Comparison of ENCODE assay signal across 22 cellular contexts in the genomic region with DNA sequence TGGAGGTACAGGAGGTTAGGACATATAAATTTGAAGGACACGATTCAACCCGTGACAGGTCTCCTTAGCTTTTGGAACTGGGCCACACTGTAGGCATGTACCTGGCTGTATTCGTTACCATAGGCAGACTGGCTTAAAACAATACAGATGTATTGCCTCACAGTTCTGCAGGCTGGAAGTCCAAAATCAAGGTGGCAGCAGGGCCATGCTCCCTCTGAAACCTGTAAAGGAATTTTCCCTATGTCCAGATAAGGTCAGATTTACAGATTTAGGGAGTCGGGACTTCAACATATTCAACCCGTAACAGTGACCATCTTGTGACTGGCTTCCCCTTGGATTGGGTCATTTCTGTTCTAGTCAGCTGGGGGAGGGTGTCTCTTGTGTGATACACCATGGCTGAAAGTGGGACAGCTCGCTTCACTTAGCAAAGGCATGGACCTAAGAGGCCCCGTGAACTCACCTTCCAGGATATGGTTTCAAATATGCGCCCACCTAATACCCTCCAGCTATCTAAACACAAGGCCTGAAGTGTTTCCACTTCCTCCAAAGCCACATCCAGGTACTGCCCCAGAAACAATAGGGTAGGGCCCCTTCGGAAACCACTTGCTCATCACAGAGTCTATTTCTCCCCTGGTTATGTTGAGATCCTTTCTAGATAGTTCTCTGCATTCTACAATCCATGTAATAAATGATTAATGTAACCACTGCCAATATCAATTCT.
"Had no signal": no experiment of that assay in that cellular context is flagged by ENCODE, and none has a peak within 500 bp of the region (broad histone marks: within the 10 kb centered on the region; RNA-seq: fewer than 3 reads in every experiment).

No MANE protein-coding gene starts in this region.

- DNase-seq: Karpas-422, KG1, MG63, NCI-H1092, NCI-H1105 treated with DMSO at 0.1 percent for 48 hours, NCI-H1417 treated with DMSO at 0.1 percent for 48 hours, NCI-H146, NCI-H1694 treated with DMSO at 0.1 percent for 48 hours, NCI-H1930, NCI-H2081, NCI-H2107, NCI-H2227 treated with DMSO at 0.1 percent for 48 hours, NCI-H524, NCI-H526 treated with DMSO at 0.1 percent for 48 hours, NCI-H748 treated with DMSO at 0.1 percent for 48 hours, Right ventricle myocardium superior, RPMI8226, SIG-M5 had no signal

- H3K9me3 ChIP-seq: MG63, SJSA1 had no signal

- H3K4me1 ChIP-seq: SJSA1 had no signal

- H3K4me3 ChIP-seq: MG63, SJSA1, SK-N-MC had no signal

- H3K27me3 ChIP-seq: MG63, SJSA1 had no signal

- H3K4me3 Mint-ChIP-seq: IgD-negative memory B cell had no signal

- H3K27ac ChIP-seq: SJSA1, SK-N-MC had no signal

- H3K36me3 ChIP-seq: MG63, SJSA1 had no signal

- FAIRE-seq: RCC 7860 had no signal
